Comparison of ENCODE assay signal across 3 cellular contexts in the genomic region with DNA sequence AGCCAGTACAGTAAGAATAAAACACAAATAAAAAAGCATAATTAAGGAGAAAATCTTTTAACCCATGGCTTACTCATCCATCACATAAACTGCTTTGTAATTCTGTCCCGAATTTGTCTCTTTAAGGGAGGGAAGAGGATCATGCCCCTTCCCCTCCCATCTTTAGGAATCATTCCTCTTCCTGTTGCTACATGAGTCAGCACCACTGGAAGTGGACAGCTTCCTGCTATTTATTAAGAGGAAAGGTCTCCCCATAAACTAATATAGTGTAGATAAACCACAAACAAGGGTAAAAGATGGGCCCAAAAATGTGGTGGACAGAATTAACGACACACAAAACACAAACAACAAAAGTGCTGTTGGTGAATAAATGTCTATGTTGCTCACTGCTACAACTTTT.
TF ChIP-seq lines count a peak whose summit lies in the region.

No MANE protein-coding gene starts in this region.

TF ChIP-seq in HEK293, 187 proteins besides CTCF, POLR2A, EP300 and RAD21:
- TF ChIP-seq, protein P1, sequence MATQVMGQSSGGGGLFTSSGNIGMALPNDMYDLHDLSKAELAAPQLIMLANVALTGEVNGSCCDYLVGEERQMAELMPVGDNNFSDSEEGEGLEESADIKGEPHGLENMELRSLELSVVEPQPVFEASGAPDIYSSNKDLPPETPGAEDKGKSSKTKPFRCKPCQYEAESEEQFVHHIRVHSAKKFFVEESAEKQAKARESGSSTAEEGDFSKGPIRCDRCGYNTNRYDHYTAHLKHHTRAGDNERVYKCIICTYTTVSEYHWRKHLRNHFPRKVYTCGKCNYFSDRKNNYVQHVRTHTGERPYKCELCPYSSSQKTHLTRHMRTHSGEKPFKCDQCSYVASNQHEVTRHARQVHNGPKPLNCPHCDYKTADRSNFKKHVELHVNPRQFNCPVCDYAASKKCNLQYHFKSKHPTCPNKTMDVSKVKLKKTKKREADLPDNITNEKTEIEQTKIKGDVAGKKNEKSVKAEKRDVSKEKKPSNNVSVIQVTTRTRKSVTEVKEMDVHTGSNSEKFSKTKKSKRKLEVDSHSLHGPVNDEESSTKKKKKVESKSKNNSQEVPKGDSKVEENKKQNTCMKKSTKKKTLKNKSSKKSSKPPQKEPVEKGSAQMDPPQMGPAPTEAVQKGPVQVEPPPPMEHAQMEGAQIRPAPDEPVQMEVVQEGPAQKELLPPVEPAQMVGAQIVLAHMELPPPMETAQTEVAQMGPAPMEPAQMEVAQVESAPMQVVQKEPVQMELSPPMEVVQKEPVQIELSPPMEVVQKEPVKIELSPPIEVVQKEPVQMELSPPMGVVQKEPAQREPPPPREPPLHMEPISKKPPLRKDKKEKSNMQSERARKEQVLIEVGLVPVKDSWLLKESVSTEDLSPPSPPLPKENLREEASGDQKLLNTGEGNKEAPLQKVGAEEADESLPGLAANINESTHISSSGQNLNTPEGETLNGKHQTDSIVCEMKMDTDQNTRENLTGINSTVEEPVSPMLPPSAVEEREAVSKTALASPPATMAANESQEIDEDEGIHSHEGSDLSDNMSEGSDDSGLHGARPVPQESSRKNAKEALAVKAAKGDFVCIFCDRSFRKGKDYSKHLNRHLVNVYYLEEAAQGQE (tag by site-specific recombination; IDR thresholded peaks at IDR 0.05): peak; percentile 88
- no peak for TF ChIP-seq ZFP41 (tag by site-specific recombination; IDR thresholded peaks at IDR 0.05; ENCODE audit: borderline replicate concordance)

TF ChIP-seq in K562, 482 proteins besides CTCF, POLR2A, EP300 and RAD21:
- TF ChIP-seq, protein P1 (CRISPR knock-in tag; IDR thresholded peaks at IDR 0.05; ENCODE audit: low read depth): peak; percentile 77
- TF ChIP-seq ZBTB9 (CRISPR knock-in tag; IDR thresholded peaks at IDR 0.05) (no peak), USF1 (CRISPR knock-in tag; IDR thresholded peaks at IDR 0.05) (no peak), HNRNPLL (IDR thresholded peaks at IDR 0.05; ENCODE audit: low read depth, low read length, poor library complexity, severe bottlenecking) (no peak), KAT2B (IDR thresholded peaks at IDR 0.05; ENCODE audit: low read depth, low read length) (no peak), FOSL1 (tag; conservative IDR thresholded peaks at IDR 0.05) (no peak), HMG20A (CRISPR knock-in tag; conservative IDR thresholded peaks at IDR 0.05) (no peak), ZNF408 (CRISPR knock-in tag; IDR thresholded peaks at IDR 0.05; ENCODE audit: low read depth) (no peak)

TF ChIP-seq in HepG2, 621 proteins besides CTCF, POLR2A, EP300 and RAD21:
- TF ChIP-seq, protein P1 (IDR thresholded peaks at IDR 0.05; ENCODE audit: borderline replicate concordance in 1 of 2, low read depth in 1 of 2, low read length in 2 of 2): peak; percentile 32 to 94
- no peak for TF ChIP-seq RFX5 (IDR thresholded peaks at IDR 0.05; ENCODE audit: low read depth, low read length)
- 0 out of 2 replicates have a peak, but pooled peaks have one; percentile 36 for TF ChIP-seq ELF3 (CRISPR knock-in tag; IDR thresholded peaks at IDR 0.05)
- no peak for TF ChIP-seq HES4 (CRISPR knock-in tag; IDR thresholded peaks at IDR 0.05; ENCODE audit: borderline replicate concordance)
- peak; percentile 94 for TF ChIP-seq MIER2 (CRISPR knock-in tag; IDR thresholded peaks at IDR 0.05)
- peak; percentile 42; the same call in 1 of the 2 replicates for TF ChIP-seq SAP130 (CRISPR knock-in tag; IDR thresholded peaks at IDR 0.05; ENCODE audit: low read depth)
- TF ChIP-seq PPARG (CRISPR knock-in tag; conservative IDR thresholded peaks at IDR 0.05): peak; percentile 61; the same call in 1 of the 2 replicates
- TF ChIP-seq, protein P2, sequence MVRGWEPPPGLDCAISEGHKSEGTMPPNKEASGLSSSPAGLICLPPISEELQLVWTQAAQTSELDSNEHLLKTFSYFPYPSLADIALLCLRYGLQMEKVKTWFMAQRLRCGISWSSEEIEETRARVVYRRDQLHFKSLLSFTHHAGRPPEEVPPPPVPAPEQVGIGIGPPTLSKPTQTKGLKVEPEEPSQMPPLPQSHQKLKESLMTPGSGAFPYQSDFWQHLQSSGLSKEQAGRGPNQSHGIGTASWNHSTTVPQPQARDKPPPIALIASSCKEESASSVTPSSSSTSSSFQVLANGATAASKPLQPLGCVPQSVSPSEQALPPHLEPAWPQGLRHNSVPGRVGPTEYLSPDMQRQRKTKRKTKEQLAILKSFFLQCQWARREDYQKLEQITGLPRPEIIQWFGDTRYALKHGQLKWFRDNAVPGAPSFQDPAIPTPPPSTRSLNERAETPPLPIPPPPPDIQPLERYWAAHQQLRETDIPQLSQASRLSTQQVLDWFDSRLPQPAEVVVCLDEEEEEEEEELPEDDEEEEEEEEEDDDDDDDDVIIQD (CRISPR knock-in tag; IDR thresholded peaks at IDR 0.05; ENCODE audit: low read depth): peak; percentile 31; the same call in 1 of the 2 replicates
- TF ChIP-seq GATAD2A (CRISPR knock-in tag; IDR thresholded peaks at IDR 0.05): 0 out of 2 replicates have a peak, but pooled peaks have one; percentile 3
- TF ChIP-seq NFE2L2 (IDR thresholded peaks at IDR 0.05; ENCODE audit: low read length): peak; percentile 21; the same call in 1 of the 2 replicates
- TF ChIP-seq FOSL2 (CRISPR knock-in tag; IDR thresholded peaks at IDR 0.05): 0 out of 2 replicates have a peak, but pooled peaks have one; percentile 13
- no peak for TF ChIP-seq MXD4 (CRISPR knock-in tag; IDR thresholded peaks at IDR 0.05)
- TF ChIP-seq ZNF652 (CRISPR knock-in tag; IDR thresholded peaks at IDR 0.05; ENCODE audit: borderline replicate concordance, low read depth): peak; percentile 32; the same call in 1 of the 2 replicates
- peak; percentile 35; the same call in 1 of the 2 replicates for TF ChIP-seq ETV5 (CRISPR knock-in tag; IDR thresholded peaks at IDR 0.05; ENCODE audit: borderline replicate concordance)
- 0 out of 2 replicates have a peak, but pooled peaks have one; percentile 13 for TF ChIP-seq NFE2 (CRISPR knock-in tag; IDR thresholded peaks at IDR 0.05)
